Comparison of ENCODE assay signal across 12 cellular contexts in the genomic region with DNA sequence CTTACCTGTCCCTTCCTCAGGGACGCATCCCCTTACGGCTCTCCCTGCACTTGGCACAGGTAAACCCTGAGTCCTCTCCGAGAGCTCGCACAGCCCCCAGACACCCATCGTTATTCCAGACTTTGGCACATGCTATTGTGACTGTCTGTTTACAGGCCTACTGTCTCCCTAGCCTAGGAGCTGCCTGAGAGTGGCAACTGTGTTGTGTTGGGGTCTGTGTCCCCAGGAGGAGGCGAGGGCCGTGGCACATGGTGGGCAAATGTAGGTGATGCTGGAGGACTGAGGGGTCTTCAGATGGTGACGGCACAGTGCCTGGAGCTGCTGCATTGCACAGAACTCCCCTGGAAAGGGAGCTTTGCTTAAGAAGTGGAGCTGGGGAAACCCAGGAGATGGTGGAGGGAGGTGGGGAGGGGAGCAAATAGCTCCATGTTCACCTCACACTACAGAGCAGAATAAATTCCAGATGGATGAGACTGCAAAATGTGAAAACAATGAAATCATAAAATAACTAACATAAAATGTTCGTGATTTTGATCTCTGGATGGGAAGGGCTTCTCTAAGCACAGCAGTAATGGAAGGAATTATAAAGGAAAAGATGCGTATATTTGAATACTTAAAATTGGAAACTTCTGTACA.
DNase-seq lines count a peak whose midpoint lies in the region; ATAC-seq, FAIRE-seq and TF ChIP-seq lines count a peak whose summit lies in the region.
"Had no signal": no experiment of that assay in that cellular context is flagged by ENCODE, and none has a peak within 500 bp of the region (broad histone marks: within the 10 kb centered on the region; RNA-seq: fewer than 3 reads in every experiment).

No MANE protein-coding gene starts in this region.

- DNase-seq in BJ (ENCODE audit: low read depth) (peak; percentile 41), PC-3 (peak; percentile 34), endothelial cell of umbilical vein (ENCODE audit: low read depth, low spot score) (peak; percentile 24), osteoblast (ENCODE audit: insufficient read length, low spot score, missing footprints) (peak; percentile 61), iPS-NIHi11 (ENCODE audit: low spot score) (no peak), left colon (no peak)
- DNase-seq in CD4-positive, alpha-beta memory T cell, result no peak
- DNase-seq: activated B cell treated with CpG ODN at 0.5 μM for 24 hours, mesendoderm had no signal

- no peaks in the 10 kb centered on the region for H3K9me2 ChIP-seq in PC-3 (replicated peaks; ENCODE audit: low read length)

- BruUV-seq in PC-3 (replicated peaks; lab: Mats Ljungman, UMichigan), result no TSS peak
- no TSS peak for BruUV-seq in endothelial cell of umbilical vein (replicated peaks; lab: Mats Ljungman, UMichigan)

- H3K9ac ChIP-seq in PC-3 (ENCODE audit: low read length) (no peak overlapping the region), endothelial cell of umbilical vein (replicated peaks; ENCODE audit: extremely low read depth, insufficient read depth, low read length) (no peak overlapping the region)

- POLR2A ChIA-PET in BJ (lab: Charles Lee) (interaction anchor here (0.6 kb wide), 1 partner anchor 53 kb away, joined by 16 read pairs; no protein-coding TSS in a partner anchor), PC-3 (lab: Charles Lee; ENCODE audit: unreplicated experiment) (no interaction called here), endothelial cell of umbilical vein (lab: Charles Lee) (interaction anchor here (0.6 kb wide), 1 partner anchor 50 kb away, joined by 3 read pairs; no protein-coding TSS in a partner anchor)
- POLR2A ChIA-PET in CD4-positive, alpha-beta memory T cell (lab: Charles Lee; ENCODE audit: partially characterized antibody), result no interaction called here

- H3K9me1 ChIP-seq in endothelial cell of umbilical vein (replicated peaks; ENCODE audit: control insufficient read depth, extremely low read depth, insufficient read depth, low read length), result no peaks in the 10 kb centered on the region

- H3K79me2 ChIP-seq in PC-3 (ENCODE audit: low read length), result no peaks in the 10 kb centered on the region
- no peaks in the 10 kb centered on the region for H3K79me2 ChIP-seq in endothelial cell of umbilical vein (ENCODE audit: control insufficient read depth, insufficient read depth, low read length)
- H3K79me2 ChIP-seq in osteoblast (ENCODE audit: insufficient read depth, low read length), result no peaks in the 10 kb centered on the region

- dilution Hi-C loops in endothelial cell of umbilical vein (cut with MboI; ENCODE audit: extremely low pct_ligation_motif_present, low sequenced_read_pairs), result no loop called here

- peaks cover 42% of the 10 kb centered on the region for H3K4me1 ChIP-seq in PC-3 (ENCODE audit: insufficient read depth, low read length)
- peaks cover 16% of the 10 kb centered on the region for H3K4me1 ChIP-seq in endothelial cell of umbilical vein (ENCODE audit: control insufficient read depth, extremely low read depth, insufficient read depth, low read length)
- H3K4me1 ChIP-seq in osteoblast (ENCODE audit: insufficient read depth, low read length), result peaks cover 51% of the 10 kb centered on the region
- no peaks in the 10 kb centered on the region for H3K4me1 ChIP-seq in CD4-positive, alpha-beta memory T cell (ENCODE audit: insufficient read depth, low read length)

- FAIRE-seq in endothelial cell of umbilical vein (lab: Jason Lieb, UNC), result no peak
- FAIRE-seq: frontal cortex had no signal

- H3K4me3 ChIP-seq in BJ (ENCODE audit: low read depth, low read length) (no peak overlapping the region), PC-3 (ENCODE audit: low read length) (no peak overlapping the region), endothelial cell of umbilical vein (replicated peaks in 1 of 3; ENCODE audit: insufficient read depth in 1 of 3, low read depth in 1 of 3, low read length in 3 of 3) (no peak overlapping the region), osteoblast (ENCODE audit: insufficient read depth, low read length) (no peak overlapping the region)
- H3K4me3 ChIP-seq in CD4-positive, alpha-beta memory T cell (ENCODE audit: low read length in 2 of 2), result no peak overlapping the region

- no peaks in the 10 kb centered on the region for H3K36me3 Mint-ChIP-seq in CD4-positive, alpha-beta memory T cell

- H3K4me3 Mint-ChIP-seq in CD4-positive, alpha-beta memory T cell, result no peak overlapping the region
- H3K4me3 Mint-ChIP-seq: activated B cell treated with CpG ODN at 0.5 μM for 24 hours had no signal

- no peak overlapping the region for H3K27ac Mint-ChIP-seq in CD4-positive, alpha-beta memory T cell
- H3K27ac Mint-ChIP-seq: activated B cell treated with CpG ODN at 0.5 μM for 24 hours had no signal

- H4K20me1 ChIP-seq in PC-3 (ENCODE audit: low read length), result no peaks in the 10 kb centered on the region
- H4K20me1 ChIP-seq in endothelial cell of umbilical vein (replicated peaks; ENCODE audit: control insufficient read depth, extremely low read depth, insufficient read depth, low read length), result no peaks in the 10 kb centered on the region
- no peaks in the 10 kb centered on the region for H4K20me1 ChIP-seq in osteoblast (ENCODE audit: insufficient read depth, low read length)

- H3K4me2 ChIP-seq in PC-3 (ENCODE audit: low read length) (peak overlapping the region; percentile 31; the same call in 1 of the 2 replicates), endothelial cell of umbilical vein (ENCODE audit: insufficient read depth, low read length) (no peak overlapping the region), osteoblast (ENCODE audit: insufficient read depth, low read length) (peak overlapping the region; percentile 31)

- no peak overlapping the region for H3K27ac ChIP-seq in PC-3 (ENCODE audit: low read length)
- no peak overlapping the region for H3K27ac ChIP-seq in endothelial cell of umbilical vein (ENCODE audit: insufficient read depth, low read depth, low read length)
- H3K27ac ChIP-seq in osteoblast (ENCODE audit: low read depth, low read length), result peak overlapping the region; percentile 80
- no peak overlapping the region for H3K27ac ChIP-seq in CD4-positive, alpha-beta memory T cell (ENCODE audit: low read depth, low read length)
- H3K27ac ChIP-seq: C4-2B had no signal

- H3K9me3 Mint-ChIP-seq in CD4-positive, alpha-beta memory T cell, result peaks cover 0 to 2% (median 0%) of the 10 kb centered on the region in 8 donors
- H3K9me3 Mint-ChIP-seq: activated B cell treated with CpG ODN at 0.5 μM for 24 hours had no signal

- H3F3A ChIP-seq in PC-3 (ENCODE audit: low read length, unreplicated experiment), result no peaks in the 10 kb centered on the region

- H3K4me1 Mint-ChIP-seq in CD4-positive, alpha-beta memory T cell, result no peaks in the 10 kb centered on the region
- H3K4me1 Mint-ChIP-seq: activated B cell treated with CpG ODN at 0.5 μM for 24 hours had no signal

- H3K27me3 ChIP-seq in BJ (ENCODE audit: control insufficient read depth, insufficient read depth, low read length) (no peaks in the 10 kb centered on the region), PC-3 (ENCODE audit: low read length) (no peaks in the 10 kb centered on the region), endothelial cell of umbilical vein (ENCODE audit: control insufficient read depth in 2 of 2, insufficient read depth in 2 of 2, low read length in 2 of 2) (no peaks in the 10 kb centered on the region), osteoblast (ENCODE audit: insufficient read depth, low read length) (no peaks in the 10 kb centered on the region)
- no peaks in the 10 kb centered on the region for H3K27me3 ChIP-seq in CD4-positive, alpha-beta memory T cell (ENCODE audit: insufficient read depth, low read length)

- TF ChIP-seq CTCF in BJ (IDR thresholded peaks at IDR 0.05; ENCODE audit: insufficient read depth, low read depth, low read length) (no peak), PC-3 (conservative IDR thresholded peaks at IDR 0.05; ENCODE audit: low read depth, low read length) (no peak), endothelial cell of umbilical vein (IDR thresholded peaks at IDR 0.05; ENCODE audit: extremely low read depth in 1 of 2, insufficient read depth in 1 of 2, low read depth in 1 of 2, low read length in 2 of 2) (no peak), osteoblast (IDR thresholded peaks at IDR 0.05; ENCODE audit: extremely low read depth, low read depth, low read length) (no peak)

- H3K9me3 ChIP-seq in PC-3 (ENCODE audit: low read length) (no peaks in the 10 kb centered on the region), endothelial cell of umbilical vein (replicated peaks; ENCODE audit: control insufficient read depth, insufficient read depth, low read length) (no peaks in the 10 kb centered on the region), osteoblast (ENCODE audit: low read depth, low read length) (no peaks in the 10 kb centered on the region)
- no peaks in the 10 kb centered on the region for H3K9me3 ChIP-seq in CD4-positive, alpha-beta memory T cell (ENCODE audit: control insufficient read depth in 1 of 2, low read length in 2 of 2)

- intact Hi-C loops in PC-3 (cut with micrococcal nuclease) (no loop called here), endothelial cell of umbilical vein (cut with micrococcal nuclease) (no loop called here), left colon (cut with DNase I, micrococcal nuclease) (no loop called here)
- intact Hi-C loops in CD4-positive, alpha-beta memory T cell (cut with micrococcal nuclease), result no loop called here

- H3K36me3 ChIP-seq in BJ (ENCODE audit: control insufficient read depth, insufficient read depth, low read length) (no peaks in the 10 kb centered on the region), PC-3 (ENCODE audit: low read depth, low read length) (no peaks in the 10 kb centered on the region), endothelial cell of umbilical vein (ENCODE audit: control insufficient read depth in 2 of 2, extremely low read depth in 1 of 2, insufficient read depth in 2 of 2, low read length in 2 of 2) (no peaks in the 10 kb centered on the region), osteoblast (ENCODE audit: insufficient read depth, low read length) (no peaks in the 10 kb centered on the region)
- H3K36me3 ChIP-seq in CD4-positive, alpha-beta memory T cell (ENCODE audit: insufficient read depth, low read length), result no peaks in the 10 kb centered on the region

- no peak for TF ChIP-seq POLR2A in endothelial cell of umbilical vein (IDR thresholded peaks at IDR 0.05; ENCODE audit: low read depth, low read length)

- no peak for ATAC-seq in PC-3
- no peak for ATAC-seq in GM19397 (IDR thresholded peaks at IDR 0.05; ENCODE audit: unreplicated experiment)
- ATAC-seq in left colon, result no peak

- CTCF ChIA-PET in BJ (lab: Yijun Ruan, JAX), result interaction anchor here (0.8 to 3.1 kb wide), 11 partner anchors 9 to 195 kb away, joined by 3 to 23 read pairs (median 3); no protein-coding TSS in a partner anchor
- CTCF ChIA-PET in PC-3 (lab: Charles Lee), result interaction anchor here (0.6 kb wide), 1 partner anchor 19 kb away, joined by 3 read pairs; no protein-coding TSS in a partner anchor
- CTCF ChIA-PET in endothelial cell of umbilical vein (lab: Charles Lee), result interaction anchor here (0.6 to 3.9 kb wide), 5 partner anchors 9 to 65 kb away, joined by 3 to 24 read pairs (median 4); no protein-coding TSS in a partner anchor
- CTCF ChIA-PET in CD4-positive, alpha-beta memory T cell (lab: Charles Lee; ENCODE audit: partially characterized antibody), result no interaction called here

- H3K27me3 Mint-ChIP-seq in CD4-positive, alpha-beta memory T cell, result peaks cover 10 to 12% of the 10 kb centered on the region in 2 donors

- peak overlapping the region; percentile 34; the same call in 1 of the 2 replicates for H2AFZ ChIP-seq in PC-3 (ENCODE audit: low read length)
- H2AFZ ChIP-seq in endothelial cell of umbilical vein (ENCODE audit: low read depth, low read length), result no peak overlapping the region
- H2AFZ ChIP-seq in osteoblast (ENCODE audit: low read length), result peak overlapping the region; percentile 49

Comparison
In these comparisons a context has a peak if more than half of its experiments do, and no peak if none do; other contexts are left out.
1. DNase-seq: peak in BJ (single experiment), PC-3 (single experiment), endothelial cell of umbilical vein (single experiment) and osteoblast (single experiment); none in iPS-NIHi11 (single experiment), left colon (0 of 2) and CD4-positive, alpha-beta memory T cell (0 of 5).
2. POLR2A ChIA-PET loops: an anchor here in BJ (0.6 kb wide) and endothelial cell of umbilical vein (0.6 kb wide); none called in PC-3 and CD4-positive, alpha-beta memory T cell.